Comparison of ENCODE assay signal across 9 cellular contexts in genomic region chr18:77249583-77250500, GRCh38. TPM values are rescaled to one million over a fixed set of nuclear protein-coding genes. Genes with fewer than 3 reads are reported as not detected.
A peak's percentile ranks its signal among the peaks of the same experiment; 100 is the strongest.
DNase-seq lines count a peak whose midpoint lies in the region; ATAC-seq and TF ChIP-seq lines count a peak whose summit lies in the region.
"Had no signal": no experiment of that assay in that cellular context is flagged by ENCODE, and none has a peak within 500 bp of the region (broad histone marks: within the 10 kb centered on the region; RNA-seq: fewer than 3 reads in every experiment).

Gene GALR1 (plus strand): TSS chr18:77249848. CDS start chr18:77250549, 701 bp downstream.

- peak within 1 kb of the TSS; percentile 14 for H3K4me3 ChIP-seq in right cardiac atrium (ENCODE audit: low read length)
- H3K4me3 ChIP-seq in skin epidermis, result peak within 1 kb of the TSS in 5 of 7 experiments; percentile 1 to 33 (median 8)
- peak within 1 kb of the TSS in 1 of 2 donors; percentile 11 for H3K4me3 ChIP-seq in uterus

- intact Hi-C loops in activated B cell treated with CpG ODN at 0.5 μM for 24 hours (cut with micrococcal nuclease), result no loop called here
- intact Hi-C loops in right cardiac atrium (cut with DNase I), result no loop called here
- intact Hi-C loops in uterus (cut with DNase I; ENCODE audit: low total_unique reads), result no loop called here

- no peak within 1 kb of the TSS for H3K27ac ChIP-seq in right cardiac atrium (ENCODE audit: low read length)
- no peak within 1 kb of the TSS for H3K27ac ChIP-seq in skin epidermis
- no peak within 1 kb of the TSS for H3K27ac ChIP-seq in uterus
- H3K27ac ChIP-seq: VCaP had no signal

- no peaks in the 10 kb centered on the region for H3K4me1 ChIP-seq in right cardiac atrium (ENCODE audit: control insufficient read depth, insufficient read depth, low read length)
- peaks cover 0 to 18% of the 10 kb centered on the region in 2 donors for H3K4me1 ChIP-seq in uterus

- H3K4me3 Mint-ChIP-seq in activated B cell treated with CpG ODN at 0.5 μM for 24 hours, result peak within 1 kb of the TSS; percentile 24

- no peak for TF ChIP-seq CTCF in activated B cell treated with CpG ODN at 0.5 μM for 24 hours (IDR thresholded peaks at IDR 0.05)
- no peak for TF ChIP-seq CTCF in uterus (IDR thresholded peaks at IDR 0.05)

- ATAC-seq in activated B cell treated with CpG ODN at 0.5 μM for 24 hours (ENCODE audit: low read depth) (no peak), right cardiac atrium (no peak), HG03442 (IDR thresholded peaks at IDR 0.05; ENCODE audit: unreplicated experiment) (no peak)

- peaks cover 42% of the 10 kb centered on the region for H3K27me3 Mint-ChIP-seq in activated B cell treated with CpG ODN at 0.5 μM for 24 hours

- CTCF ChIA-PET in activated B cell treated with CpG ODN at 0.5 μM for 24 hours (lab: Charles Lee), result no interaction called here

- DNase-seq in DMS153 treated with DMSO at 0.1 percent for 48 hours (lab: John Stamatoyannopoulos, UW; ENCODE audit: unreplicated experiment) (peak; percentile 7), DMS153 (lab: John Stamatoyannopoulos, UW) (no peak), activated B cell treated with CpG ODN at 0.5 μM for 24 hours (no peak), right cardiac atrium (no peak), uterus (no peak)
- no peak for DNase-seq in NK-92 treated with Interleukin-12 subunit alpha and Interleukin-12 subunit beta, amount 100 ng/mL, for 24 hours (lab: John Stamatoyannopoulos, UW)

- H3K36me3 Mint-ChIP-seq in activated B cell treated with CpG ODN at 0.5 μM for 24 hours (ENCODE audit: low read depth), result no peaks in the 10 kb centered on the region

- peaks cover 10% of the 10 kb centered on the region for H3K4me1 Mint-ChIP-seq in activated B cell treated with CpG ODN at 0.5 μM for 24 hours

- H3K27ac Mint-ChIP-seq in activated B cell treated with CpG ODN at 0.5 μM for 24 hours, result no peak within 1 kb of the TSS

- H3K27me3 ChIP-seq in right cardiac atrium (ENCODE audit: control insufficient read depth, insufficient read depth) (no peaks in the 10 kb centered on the region), uterus (peaks cover 0 to 26% of the 10 kb centered on the region in 2 donors)

- no peaks in the 10 kb centered on the region for H3K36me3 ChIP-seq in uterus

- peaks cover 12% of the 10 kb centered on the region for H3K9me3 Mint-ChIP-seq in activated B cell treated with CpG ODN at 0.5 μM for 24 hours

- H3K9me3 ChIP-seq in right cardiac atrium (ENCODE audit: control insufficient read depth, low read length) (peaks cover 3% of the 10 kb centered on the region), uterus (no peaks in the 10 kb centered on the region)

- no peak for TF ChIP-seq POLR2A in uterus (IDR thresholded peaks at IDR 0.05)

- POLR2A ChIA-PET in activated B cell treated with CpG ODN at 0.5 μM for 24 hours (lab: Charles Lee), result no interaction called here

- WGBS in right cardiac atrium, result 1% methylated on average over 97 of the region's 98 CpGs

RNA-seq across cellular contexts. Expression of gene GALR1, which starts in this region (rescaled TPM):
- not detected in 2 replicates for total RNA-seq in activated B cell treated with CpG ODN at 0.5 μM for 24 hours
- total RNA-seq in right cardiac atrium, result under 1 TPM in 1 of 4 donors, not detected in 3; 0.03 TPM
- 0.02 TPM for polyA plus RNA-seq in right cardiac atrium
- total RNA-seq in uterus, result under 1 TPM in 1 of 4 donors, not detected in 3; 0.21 TPM
